Comparison of ENCODE assay signal across 8 cellular contexts in genomic region chr3:128987701-128988100, GRCh38. TPM values are rescaled to one million over a fixed set of nuclear protein-coding genes. Genes with fewer than 3 reads are reported as not detected.
"Had no signal": no experiment of that assay in that cellular context is flagged by ENCODE, and none has a peak within 500 bp of the region (broad histone marks: within the 10 kb centered on the region; RNA-seq: fewer than 3 reads in every experiment).

No MANE protein-coding gene starts in this region.

- H3K9me3 Mint-ChIP-seq: GM23338, H9, IgD-negative memory B cell had no signal

- H3K4me1 Mint-ChIP-seq: IgD-negative memory B cell had no signal

- H3K27ac ChIP-seq: HL-60 had no signal

- H3K4me2 ChIP-seq: GM23338 had no signal

- H3K4me3 ChIP-seq: GM23338 had no signal

- H3K4me3 Mint-ChIP-seq: GM23338, H9, IgD-negative memory B cell had no signal

- DNase-seq: H9, HCEC 1CT, KBM-7 had no signal

- H2AFZ ChIP-seq: GM23338 had no signal

- H3K27me3 Mint-ChIP-seq: IgD-negative memory B cell had no signal

- ATAC-seq: GM23338, HepG2 had no signal

- H3K27ac Mint-ChIP-seq: GM23338, H9, IgD-negative memory B cell had no signal

RNA-seq across cellular contexts. Expression of gene CFAP92, which starts 6.2 kb away (rescaled TPM):
- total RNA-seq: HT1080 had no signal

RNA-seq across cellular contexts. Expression of gene EFCC1, which starts 13.4 kb away (rescaled TPM):
- total RNA-seq: GM23338, HepG2, HT1080 had no signal
